27 cellular contexts compared by ENCODE assay signal in genomic region chr2:104750061-104750460, GRCh38.
"Had no signal": no experiment of that assay in that cellular context is flagged by ENCODE, and none has a peak within 500 bp of the region (broad histone marks: within the 10 kb centered on the region; RNA-seq: fewer than 3 reads in every experiment).

No MANE protein-coding gene starts in this region.

- DNase-seq: activated CD4-positive, alpha-beta memory T cell treated with anti-CD3 and anti-CD28 coated beads, Interleukin-2, amount 10 ng/mL, durations not matched to agents 7 days and 5 days; activated CD4-positive, alpha-beta T cell treated with anti-CD3 and anti-CD28 coated beads for 36 hours; activated CD4-positive, alpha-beta T cell treated with anti-CD3 and anti-CD28 coated beads, Interleukin-2, amount 10 ng/mL, durations not matched to agents 24 days and 14 days; activated CD4-positive, CD25-positive, alpha-beta regulatory T cell; activated CD4-positive, CD25-positive, alpha-beta regulatory T cell treated with anti-CD3 and anti-CD28 coated beads, Interleukin-2, amount 50 U/mL, for 72 hours; activated effector memory CD4-positive, alpha-beta T cell treated with Interleukin-2 at 50 U/mL for 16 hours; activated gamma-delta T cell treated with Interleukin-2 at 50 U/mL for 16 hours; activated naive CD4-positive, alpha-beta T cell treated with Interleukin-2 at 50 U/mL for 16 hours; activated naive CD8-positive, alpha-beta T cell treated with anti-CD3 and anti-CD28 coated beads for 36 hours; activated naive CD8-positive, alpha-beta T cell treated with anti-CD3 and anti-CD28 coated beads, Interleukin-2, amount 50 U/mL, for 24 hours; activated T-cell treated with anti-CD3 and anti-CD28 coated beads, Interleukin-2, amount 50 U/mL, for 4 hours; adrenal gland; brain microvascular endothelial cell; cortex of kidney; dermis blood vessel endothelial cell; effector CD8-positive, alpha-beta T cell; foreskin fibroblast; T-helper 2 cell had no signal

- H3K4me1 ChIP-seq: adrenal gland, ascending aorta had no signal

- H3K36me3 ChIP-seq: adrenal gland, ascending aorta, brain microvascular endothelial cell had no signal

- H3K27me3 ChIP-seq: adrenal gland, ascending aorta, brain microvascular endothelial cell had no signal

- H3K4me3 ChIP-seq: adrenal gland, ascending aorta had no signal

- H3K4me1 Mint-ChIP-seq: activated CD4-positive, alpha-beta memory T cell treated with anti-CD3 and anti-CD28 coated beads, Interleukin-2, amount 10 ng/mL, durations not matched to agents 7 days and 5 days; activated CD4-positive, alpha-beta T cell treated with anti-CD3 and anti-CD28 coated beads for 36 hours; activated CD4-positive, alpha-beta T cell treated with anti-CD3 and anti-CD28 coated beads, Interleukin-2, amount 10 ng/mL, durations not matched to agents 24 days and 14 days; activated naive CD4-positive, alpha-beta T cell treated with anti-CD3 and anti-CD28 coated beads, Interleukin-2, amount 50 U/mL, for 24 hours; activated naive CD8-positive, alpha-beta T cell treated with anti-CD3 and anti-CD28 coated beads for 36 hours; activated naive CD8-positive, alpha-beta T cell treated with anti-CD3 and anti-CD28 coated beads, Interleukin-2, amount 50 U/mL, for 24 hours; activated T-helper 17 cell treated with anti-CD3 and anti-CD28 coated beads, Interleukin-2, amount 50 U/mL, for 72 hours; central memory CD8-positive, alpha-beta T cell had no signal

- H3K4me3 Mint-ChIP-seq: activated CD4-positive, alpha-beta memory T cell treated with anti-CD3 and anti-CD28 coated beads, Interleukin-2, amount 10 ng/mL, durations not matched to agents 7 days and 5 days; activated CD4-positive, alpha-beta T cell treated with anti-CD3 and anti-CD28 coated beads for 36 hours; activated CD4-positive, alpha-beta T cell treated with anti-CD3 and anti-CD28 coated beads, Interleukin-2, amount 10 ng/mL, durations not matched to agents 24 days and 14 days; activated naive CD4-positive, alpha-beta T cell treated with anti-CD3 and anti-CD28 coated beads, Interleukin-2, amount 50 U/mL, for 24 hours; activated naive CD8-positive, alpha-beta T cell treated with anti-CD3 and anti-CD28 coated beads for 36 hours; activated naive CD8-positive, alpha-beta T cell treated with anti-CD3 and anti-CD28 coated beads, Interleukin-2, amount 50 U/mL, for 24 hours; activated T-cell treated with anti-CD3 and anti-CD28 coated beads, Interleukin-2, amount 50 U/mL, for 4 hours; activated T-helper 17 cell treated with anti-CD3 and anti-CD28 coated beads, Interleukin-2, amount 50 U/mL, for 72 hours; central memory CD8-positive, alpha-beta T cell had no signal

- H3K36me3 Mint-ChIP-seq: activated naive CD4-positive, alpha-beta T cell treated with anti-CD3 and anti-CD28 coated beads, Interleukin-2, amount 50 U/mL, for 24 hours; activated naive CD8-positive, alpha-beta T cell treated with anti-CD3 and anti-CD28 coated beads for 36 hours had no signal

- H3K27ac ChIP-seq: adrenal gland, ascending aorta, brain microvascular endothelial cell, epithelial cell of prostate had no signal

- H3K9me3 ChIP-seq: adrenal gland, ascending aorta had no signal

- H3K27me3 Mint-ChIP-seq: activated CD4-positive, alpha-beta memory T cell treated with anti-CD3 and anti-CD28 coated beads, Interleukin-2, amount 10 ng/mL, durations not matched to agents 7 days and 5 days; activated CD4-positive, alpha-beta T cell treated with anti-CD3 and anti-CD28 coated beads for 36 hours; activated CD4-positive, alpha-beta T cell treated with anti-CD3 and anti-CD28 coated beads, Interleukin-2, amount 10 ng/mL, durations not matched to agents 24 days and 14 days; activated naive CD8-positive, alpha-beta T cell treated with anti-CD3 and anti-CD28 coated beads for 36 hours; activated naive CD8-positive, alpha-beta T cell treated with anti-CD3 and anti-CD28 coated beads, Interleukin-2, amount 50 U/mL, for 24 hours; central memory CD8-positive, alpha-beta T cell had no signal

- FAIRE-seq: colon, endometrium, endothelial cell of umbilical vein, frontal cortex had no signal

- H3K27ac Mint-ChIP-seq: activated CD4-positive, alpha-beta memory T cell treated with anti-CD3 and anti-CD28 coated beads, Interleukin-2, amount 10 ng/mL, durations not matched to agents 7 days and 5 days; activated CD4-positive, alpha-beta T cell treated with anti-CD3 and anti-CD28 coated beads for 36 hours; activated CD4-positive, alpha-beta T cell treated with anti-CD3 and anti-CD28 coated beads, Interleukin-2, amount 10 ng/mL, durations not matched to agents 24 days and 14 days; activated naive CD4-positive, alpha-beta T cell treated with anti-CD3 and anti-CD28 coated beads, Interleukin-2, amount 50 U/mL, for 24 hours; activated naive CD8-positive, alpha-beta T cell treated with anti-CD3 and anti-CD28 coated beads for 36 hours; activated naive CD8-positive, alpha-beta T cell treated with anti-CD3 and anti-CD28 coated beads, Interleukin-2, amount 50 U/mL, for 24 hours; activated T-helper 17 cell treated with anti-CD3 and anti-CD28 coated beads, Interleukin-2, amount 50 U/mL, for 72 hours had no signal

- H3K9me3 Mint-ChIP-seq: activated CD4-positive, alpha-beta memory T cell treated with anti-CD3 and anti-CD28 coated beads, Interleukin-2, amount 10 ng/mL, durations not matched to agents 7 days and 5 days; activated CD4-positive, alpha-beta T cell treated with anti-CD3 and anti-CD28 coated beads, Interleukin-2, amount 10 ng/mL, durations not matched to agents 24 days and 14 days; activated naive CD4-positive, alpha-beta T cell treated with anti-CD3 and anti-CD28 coated beads, Interleukin-2, amount 50 U/mL, for 24 hours; activated naive CD8-positive, alpha-beta T cell treated with anti-CD3 and anti-CD28 coated beads for 36 hours; activated naive CD8-positive, alpha-beta T cell treated with anti-CD3 and anti-CD28 coated beads, Interleukin-2, amount 50 U/mL, for 24 hours; activated T-cell treated with anti-CD3 and anti-CD28 coated beads, Interleukin-2, amount 50 U/mL, for 4 hours; activated T-helper 17 cell treated with anti-CD3 and anti-CD28 coated beads, Interleukin-2, amount 50 U/mL, for 72 hours; central memory CD8-positive, alpha-beta T cell had no signal

- ATAC-seq: activated CD4-positive, alpha-beta T cell treated with anti-CD3 and anti-CD28 coated beads for 36 hours; activated naive CD8-positive, alpha-beta T cell treated with anti-CD3 and anti-CD28 coated beads, Interleukin-2, amount 50 U/mL, for 24 hours; activated T-cell treated with anti-CD3 and anti-CD28 coated beads, Interleukin-2, amount 50 U/mL, for 4 hours; activated T-helper 17 cell treated with anti-CD3 and anti-CD28 coated beads, Interleukin-2, amount 50 U/mL, for 72 hours had no signal
